ENCODE assay signal across 22 cellular contexts in genomic region chr5:20323323-20323722, GRCh38.
"Had no signal": no experiment of that assay in that cellular context is flagged by ENCODE, and none has a peak within 500 bp of the region (broad histone marks: within the 10 kb centered on the region; RNA-seq: fewer than 3 reads in every experiment).

No MANE protein-coding gene starts in this region.

- H3K4me1 ChIP-seq: SJSA1 had no signal

- H3K27ac ChIP-seq: SJSA1, SK-N-MC had no signal

- H3K4me3 ChIP-seq: SJSA1, SK-N-MC had no signal

- ATAC-seq: HepG2 had no signal

- H3K27me3 ChIP-seq: SJSA1 had no signal

- H3K36me3 ChIP-seq: SJSA1 had no signal

- DNase-seq: IMR-90, Karpas-422, KG1, MM.1S, NCI-H1105, NCI-H1417, NCI-H1436 treated with DMSO at 0.1 percent for 48 hours, NCI-H1694, NCI-H187 treated with DMSO at 0.1 percent for 48 hours, NCI-H2029 treated with DMSO at 0.1 percent for 48 hours, NCI-H2171 treated with DMSO at 0.1 percent for 48 hours, NCI-H446, NCI-H524, NCI-H526 treated with DMSO at 0.1 percent for 48 hours, NCI-H748 treated with DMSO at 0.1 percent for 48 hours, OCI-M1, Right ventricle myocardium superior, RPMI8226, SIG-M5 had no signal
